Comparison of ENCODE assay signal across 8 cellular contexts in genomic region chr5:134176523-134177196, GRCh38. TPM values are rescaled to one million over a fixed set of nuclear protein-coding genes. Genes with fewer than 3 reads are reported as not detected.
DNase-seq lines count a peak whose midpoint lies in the region; ATAC-seq, FAIRE-seq and TF ChIP-seq lines count a peak whose summit lies in the region.

Gene SKP1, minus strand, starts transcription at chr5:134176950. Its CDS starts 2,928 bp downstream, at chr5:134174022.

- CTCF ChIA-PET in MCF 10A (lab: Yijun Ruan, JAX): interaction anchor here (0.6 to 3.0 kb wide), 13 partner anchors 26 to 410 kb away, joined by 3 to 16 read pairs (median 4); partner anchors contain the start of genes PPP2CA and UBE2B

- DNase-seq in GM18507 (ENCODE audit: extremely low spot score, insufficient read length, low read depth) (peak; percentile 84), NCI-H2107 treated with DMSO at 0.1 percent for 48 hours (lab: John Stamatoyannopoulos, UW; ENCODE audit: unreplicated experiment) (peak; percentile 36), MCF 10A (ENCODE audit: unreplicated experiment) (peak; percentile 89)

- intact Hi-C loops in MCF 10A (cut with micrococcal nuclease): loop anchor here (2.0 kb wide), 2 partner anchors 48 to 112 kb away; no protein-coding TSS in a partner anchor

- H3K4me2 ChIP-seq in skeletal muscle satellite cell (ENCODE audit: low read length): peak within 1 kb of the TSS; percentile 96

- BruUV-seq in MCF 10A (replicated peaks; lab: Mats Ljungman, UMichigan): no TSS peak

- H3K36me3 Mint-ChIP-seq in MCF 10A (ENCODE audit: insufficient read depth, unreplicated experiment): peaks cover 46% of the 10 kb centered on the region

- H3K27ac Mint-ChIP-seq in MCF 10A (ENCODE audit: low read depth, unreplicated experiment): peak within 1 kb of the TSS; percentile 97

- H3K9me3 Mint-ChIP-seq in MCF 10A (ENCODE audit: unreplicated experiment): no peaks in the 10 kb centered on the region

- H3K4me1 Mint-ChIP-seq in MCF 10A (ENCODE audit: insufficient read depth, unreplicated experiment): peaks cover 28% of the 10 kb centered on the region

- no peaks in the 10 kb centered on the region for H3K27me3 Mint-ChIP-seq in MCF 10A (ENCODE audit: insufficient read depth, unreplicated experiment)

- H3K27me3 ChIP-seq in iPS-18a (ENCODE audit: control insufficient read depth, insufficient read depth, low read length) (no peaks in the 10 kb centered on the region), skeletal muscle satellite cell (ENCODE audit: control insufficient read depth, insufficient read depth, low read length) (no peaks in the 10 kb centered on the region)

- H3K9me3 ChIP-seq in iPS-18a (ENCODE audit: control insufficient read depth, low read depth, low read length) (no peaks in the 10 kb centered on the region), skeletal muscle satellite cell (replicated peaks; ENCODE audit: low read length) (no peaks in the 10 kb centered on the region)

- H3K4me3 ChIP-seq in iPS-18a (ENCODE audit: low read length) (peak within 1 kb of the TSS; percentile 96), skeletal muscle satellite cell (ENCODE audit: low read length) (peak within 1 kb of the TSS; percentile 100)

- H3K9ac ChIP-seq in iPS-18a (ENCODE audit: low read length) (peak within 1 kb of the TSS; percentile 94), skeletal muscle satellite cell (ENCODE audit: low read depth, low read length) (peak within 1 kb of the TSS; percentile 100)

- FAIRE-seq in GM18507 (lab: Jason Lieb, UNC): peak; percentile 84

- peak; percentile 16; the same call in 1 of the 2 replicates for TF ChIP-seq CTCF in 22Rv1 (IDR thresholded peaks at IDR 0.05)
- TF ChIP-seq CTCF in VCaP (conservative IDR thresholded peaks at IDR 0.05): no peak
- TF ChIP-seq CTCF in MCF 10A (IDR thresholded peaks at IDR 0.05; ENCODE audit: unreplicated experiment): no peak

- H3K4me1 ChIP-seq in iPS-18a (ENCODE audit: control insufficient read depth, low read depth, low read length): peaks cover 13% of the 10 kb centered on the region
- peaks cover 19% of the 10 kb centered on the region for H3K4me1 ChIP-seq in skeletal muscle satellite cell (ENCODE audit: control insufficient read depth, insufficient read depth, low read length)

- H3K36me3 ChIP-seq in iPS-18a (ENCODE audit: control insufficient read depth, low read depth, low read length): peaks cover 17% of the 10 kb centered on the region
- H3K36me3 ChIP-seq in skeletal muscle satellite cell (ENCODE audit: insufficient read depth, low read length): peaks cover 14% of the 10 kb centered on the region

- POLR2A ChIA-PET in MCF 10A (lab: Yijun Ruan, JAX): interaction anchor here (0.6 to 8.9 kb wide), 83 partner anchors 8 to 1550 kb away, joined by 3 to 309 read pairs (median 4); partner anchors contain the start of genes CAMLG, CDKL3, HSPA4 and JADE2

- ATAC-seq in HG02981 (IDR thresholded peaks at IDR 0.05; ENCODE audit: unreplicated experiment): peak; percentile 73

- peak within 1 kb of the TSS; percentile 97 for H3K4me3 Mint-ChIP-seq in MCF 10A (ENCODE audit: unreplicated experiment)

- H3K27ac ChIP-seq in 22Rv1: peak within 1 kb of the TSS; percentile 94
- H3K27ac ChIP-seq in VCaP: peak within 1 kb of the TSS; percentile 99
- peak within 1 kb of the TSS; percentile 94 for H3K27ac ChIP-seq in iPS-18a (ENCODE audit: low read length)

RNA-seq across cellular contexts. Expression of gene SKP1, which starts in this region (rescaled TPM):
- total RNA-seq in MCF 10A (2022): 415 and 488 TPM in 2 replicates
- total RNA-seq in skeletal muscle satellite cell (2012; rRNA removed): 170 and 197 TPM in 2 replicates

Comparison
In these comparisons a context has a peak if more than half of its experiments do, and no peak if none do; other contexts are left out.
1. Peak in every context shown above with its lines: DNase-seq, ATAC-seq, H3K4me3 ChIP-seq and H3K27ac ChIP-seq.
2. DNase-seq: peak in every context shown above with its lines; median percentile 89 in MCF 10A; 84 in GM18507; 36 in NCI-H2107 treated with DMSO at 0.1 percent for 48 hours.